In the genomic region with DNA sequence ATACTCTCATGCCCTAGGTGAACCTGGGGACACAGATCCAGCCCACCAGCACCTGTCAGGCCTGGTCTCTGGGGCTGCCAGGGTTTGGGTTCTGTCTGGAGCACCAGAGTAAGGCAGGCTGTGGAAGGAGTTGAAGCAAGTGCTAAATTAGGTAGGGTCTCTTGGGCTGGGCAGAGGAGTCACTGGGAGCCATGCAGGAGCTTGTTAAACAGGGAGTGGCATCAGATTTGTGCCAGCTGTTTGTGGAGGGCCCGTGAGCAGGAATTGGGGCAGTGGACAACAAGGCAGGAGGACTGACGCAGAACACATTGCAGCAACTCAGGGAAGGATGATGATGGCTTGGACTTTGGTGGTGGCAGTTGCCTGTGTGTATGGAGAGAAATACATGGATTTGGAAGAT, we compare ENCODE assay signal across 9 cellular contexts. TPM values are rescaled to one million over a fixed set of nuclear protein-coding genes. Genes with fewer than 3 reads are reported as not detected.
DNase-seq lines count a peak whose midpoint lies in the region; ATAC-seq and TF ChIP-seq lines count a peak whose summit lies in the region.
"Had no signal": no experiment of that assay in that cellular context is flagged by ENCODE, and none has a peak within 500 bp of the region (broad histone marks: within the 10 kb centered on the region; RNA-seq: fewer than 3 reads in every experiment).

No MANE protein-coding gene starts in this region.

- no peak overlapping the region for H3K4me3 Mint-ChIP-seq in type B pancreatic cell
- H3K4me3 Mint-ChIP-seq: CD14-positive monocyte had no signal

- in situ Hi-C loops in IMR-90 (cut with MboI; ENCODE audit: low sequenced_read_pairs), result no loop called here
- in situ Hi-C loops in mammary epithelial cell (cut with MboI; ENCODE audit: low sequenced_read_pairs in 2 of 2), result no loop called here

- ATAC-seq in IMR-90 (ENCODE audit: low read depth) (no peak), GM18870 (IDR thresholded peaks at IDR 0.05; ENCODE audit: unreplicated experiment) (no peak)
- ATAC-seq: A549 had no signal

- 0 out of 2 replicates have a peak overlapping the region, but pooled peaks have one; percentile 11 for H3K4ac ChIP-seq in IMR-90 (ENCODE audit: low read depth, low read length)

- H3K4me3 ChIP-seq in IMR-90 (ENCODE audit: insufficient read depth, low read depth, low read length) (no peak overlapping the region), mammary epithelial cell (replicated peaks in 1 of 3; ENCODE audit: insufficient read depth in 1 of 3, low read depth in 2 of 3, low read length in 3 of 3) (no peak overlapping the region), mucosa of rectum (ENCODE audit: low read length in 2 of 2) (no peak overlapping the region), vagina (no peak overlapping the region)
- H3K4me3 ChIP-seq: A549 had no signal

- TF ChIP-seq CTCF in IMR-90 (conservative IDR thresholded peaks at IDR 0.05; ENCODE audit: low read depth, low read length) (no peak), mammary epithelial cell (conservative IDR thresholded peaks at IDR 0.05 in 1 of 2, IDR thresholded peaks at IDR 0.05 in 1 of 2; ENCODE audit: extremely low read depth in 1 of 2, insufficient read depth in 1 of 2, low read depth in 1 of 2, low read length in 2 of 2) (no peak), type B pancreatic cell (conservative IDR thresholded peaks at IDR 0.05) (no peak), vagina (IDR thresholded peaks at IDR 0.05) (no peak)

- no peaks in the 10 kb centered on the region for H3K27me3 ChIP-seq in IMR-90 (ENCODE audit: control insufficient read depth, insufficient read depth, low read length)
- H3K27me3 ChIP-seq in mammary epithelial cell (ENCODE audit: insufficient read depth, low read length), result no peaks in the 10 kb centered on the region
- no peaks in the 10 kb centered on the region for H3K27me3 ChIP-seq in mucosa of rectum (ENCODE audit: control insufficient read depth in 2 of 2, insufficient read depth in 2 of 2, low read length in 2 of 2)
- no peaks in the 10 kb centered on the region for H3K27me3 ChIP-seq in vagina

- peaks cover 19% of the 10 kb centered on the region for H3K9me1 ChIP-seq in IMR-90 (ENCODE audit: insufficient read depth, low read length)

- H2BK15ac ChIP-seq in IMR-90 (ENCODE audit: low read depth, low read length), result no peak overlapping the region

- peak overlapping the region; percentile 93 for H2AK9ac ChIP-seq in IMR-90 (replicated peaks; ENCODE audit: low read depth, low read length, poor library complexity)

- TF ChIP-seq RAD21 in IMR-90 (IDR thresholded peaks at IDR 0.05; ENCODE audit: low read length), result no peak

- H3K4me1 Mint-ChIP-seq in type B pancreatic cell (ENCODE audit: unreplicated experiment), result peaks cover 21% of the 10 kb centered on the region
- H3K4me1 Mint-ChIP-seq: CD14-positive monocyte had no signal

- H2BK20ac ChIP-seq in IMR-90 (ENCODE audit: low read depth, low read length), result peak overlapping the region; percentile 50; the same call in 1 of the 2 replicates

- no peak overlapping the region for H4K5ac ChIP-seq in IMR-90 (ENCODE audit: low read depth, low read length)

- intact Hi-C loops in IMR-90 (cut with micrococcal nuclease), result no loop called here
- intact Hi-C loops in mammary epithelial cell (cut with micrococcal nuclease), result loop anchor here (1.0 to 2.0 kb wide), 2 partner anchors 20 to 37 kb away; no protein-coding TSS in a partner anchor
- intact Hi-C loops in vagina (cut with DNase I), result no loop called here

- no peak overlapping the region for H2BK120ac ChIP-seq in IMR-90 (ENCODE audit: low read depth, low read length)

- dilution Hi-C loops in IMR-90 (cut with HindIII; ENCODE audit: low sequenced_read_pairs, unreplicated experiment), result no loop called here
- dilution Hi-C loops in mammary epithelial cell (cut with HindIII; ENCODE audit: low sequenced_read_pairs), result loop anchor here (5.0 to 10.0 kb wide), 2 partner anchors 35 to 388 kb away; partner anchors contain the start of genes ATP6V0B, B4GALT2 and DPH2

- no peaks in the 10 kb centered on the region for H3K9me3 Mint-ChIP-seq in type B pancreatic cell
- H3K9me3 Mint-ChIP-seq: CD14-positive monocyte had no signal

- no peak overlapping the region for H3K23ac ChIP-seq in IMR-90 (ENCODE audit: low read depth, low read length)

- 57% methylated on average over 1 of the region's 2 CpGs; no CpG with 5 or more reads in 1 of the 2 experiments for WGBS in IMR-90 (ENCODE audit: extremely low coverage in 2 of 2, insufficient read length in 1 of 2), 2 experiments
- WGBS in mammary epithelial cell (ENCODE audit: low coverage, missing lambda C conversion rate), result 50% methylated on average over 2 of the region's 2 CpGs

- BruUV-seq in IMR-90 (replicated peaks; lab: Mats Ljungman, UMichigan), result no TSS peak
- BruUV-seq in mammary epithelial cell (replicated peaks; lab: Mats Ljungman, UMichigan), result no TSS peak

- H3K27me3 Mint-ChIP-seq in type B pancreatic cell, result no peaks in the 10 kb centered on the region

- H4K8ac ChIP-seq in IMR-90 (ENCODE audit: low read depth in 2 of 2, low read length in 2 of 2), result peak overlapping the region in 1 of 2 experiments; percentile 24; a peak in 2 of 4 replicates

- peaks cover 7% of the 10 kb centered on the region for H3K79me2 ChIP-seq in mammary epithelial cell (ENCODE audit: insufficient read depth, low read length)

- H3K4me2 ChIP-seq in IMR-90 (ENCODE audit: low read depth, low read length), result no peak overlapping the region
- H3K4me2 ChIP-seq in mammary epithelial cell (ENCODE audit: insufficient read depth, low read depth, low read length), result peak overlapping the region; percentile 19
- H3K4me2 ChIP-seq: A549 had no signal

- POLR2A ChIA-PET in IMR-90 (lab: Charles Lee; ENCODE audit: unreplicated experiment), result no interaction called here

- H2BK5ac ChIP-seq in IMR-90 (ENCODE audit: low read depth, low read length, poor library complexity, severe bottlenecking), result no peak overlapping the region

- peaks cover 12 to 48% of the 10 kb centered on the region in 2 experiments for H3K79me1 ChIP-seq in IMR-90 (ENCODE audit: low read depth in 1 of 2, low read length in 2 of 2)

- H4K20me1 ChIP-seq in IMR-90 (ENCODE audit: insufficient read depth, low read length), result 0 out of 2 replicates have a peak, but pooled peaks cover 4% of the 10 kb centered on the region
- no peaks in the 10 kb centered on the region for H4K20me1 ChIP-seq in mammary epithelial cell (ENCODE audit: insufficient read depth, low read length)

- peak overlapping the region; percentile 85 for H3K27ac Mint-ChIP-seq in type B pancreatic cell

- no peak overlapping the region for H3K14ac ChIP-seq in IMR-90 (replicated peaks; ENCODE audit: low read depth, low read length)

- H3K9me3 ChIP-seq in IMR-90 (ENCODE audit: control insufficient read depth, insufficient read depth, low read length), result no peaks in the 10 kb centered on the region
- no peaks in the 10 kb centered on the region for H3K9me3 ChIP-seq in mammary epithelial cell (replicated peaks; ENCODE audit: insufficient read depth, low read length)
- no peaks in the 10 kb centered on the region for H3K9me3 ChIP-seq in mucosa of rectum (ENCODE audit: control insufficient read depth in 2 of 2, low read length in 2 of 2)
- no peaks in the 10 kb centered on the region for H3K9me3 ChIP-seq in vagina
- H3K9me3 ChIP-seq: A549 had no signal

- no peak overlapping the region for H2AFZ ChIP-seq in IMR-90 (replicated peaks; ENCODE audit: low read length, poor library complexity)
- no peak overlapping the region for H2AFZ ChIP-seq in mammary epithelial cell (ENCODE audit: low read depth, low read length)

- no peak overlapping the region for H4K91ac ChIP-seq in IMR-90 (ENCODE audit: insufficient read depth, low read depth, low read length)

- no peak overlapping the region; the same call in 1 of the 2 replicates for H3K18ac ChIP-seq in IMR-90 (ENCODE audit: low read depth, low read length)

- peak overlapping the region; percentile 32; the same call in 1 of the 2 replicates for H2AK5ac ChIP-seq in IMR-90 (ENCODE audit: low read depth, low read length)

- no peak overlapping the region for H3K56ac ChIP-seq in IMR-90 (ENCODE audit: extremely low read depth, insufficient read depth, low read length)

- peaks cover 12% of the 10 kb centered on the region for H3K4me1 ChIP-seq in IMR-90 (ENCODE audit: control insufficient read depth, insufficient read depth, low read length)
- H3K4me1 ChIP-seq in mammary epithelial cell (ENCODE audit: insufficient read depth, low read length), result peaks cover 43% of the 10 kb centered on the region
- peaks cover 12 to 36% of the 10 kb centered on the region in 2 donors for H3K4me1 ChIP-seq in mucosa of rectum (ENCODE audit: control insufficient read depth in 2 of 2, insufficient read depth in 2 of 2, low read length in 2 of 2)
- H3K4me1 ChIP-seq in vagina, result peaks cover 17% of the 10 kb centered on the region

- H3K27ac ChIP-seq in IMR-90 (ENCODE audit: insufficient read depth, low read length), result no peak overlapping the region
- H3K27ac ChIP-seq in mammary epithelial cell (ENCODE audit: insufficient read depth, low read depth, low read length), result no peak overlapping the region
- peak overlapping the region; percentile 65 to 76 for H3K27ac ChIP-seq in mucosa of rectum (ENCODE audit: low read depth in 2 of 2, low read length in 2 of 2)
- H3K27ac ChIP-seq in vagina, result no peak overlapping the region
- H3K27ac ChIP-seq: A549 had no signal

- H3K9ac ChIP-seq in IMR-90 (ENCODE audit: low read depth, low read length) (no peak overlapping the region), mammary epithelial cell (ENCODE audit: insufficient read depth, low read length) (no peak overlapping the region), mucosa of rectum (ENCODE audit: low read depth in 1 of 2, low read length in 2 of 2) (no peak overlapping the region)

- TF ChIP-seq POLR2A in IMR-90 (IDR thresholded peaks at IDR 0.05; ENCODE audit: low read depth, low read length) (no peak), vagina (IDR thresholded peaks at IDR 0.05) (no peak)

- peaks cover 12% of the 10 kb centered on the region for H3K36me3 Mint-ChIP-seq in type B pancreatic cell
- H3K36me3 Mint-ChIP-seq: CD14-positive monocyte had no signal

- CTCF ChIA-PET in IMR-90 (lab: Yijun Ruan, JAX) (no interaction called here), mammary epithelial cell (lab: Charles Lee; ENCODE audit: low non-redundant PET) (no interaction called here)

- DNase-seq in IMR-90 (no peak), mammary epithelial cell (no peak), type B pancreatic cell (ENCODE audit: extremely low spot score, unreplicated experiment) (no peak), HUDEP-2 (lab: John Stamatoyannopoulos, UW; ENCODE audit: unreplicated experiment in 76 of 76) (no peak), vagina (ENCODE audit: extremely low spot score in 2 of 2) (no peak)

- H3K36me3 ChIP-seq in IMR-90 (ENCODE audit: control insufficient read depth, insufficient read depth, low read length) (peaks cover 21% of the 10 kb centered on the region), mammary epithelial cell (ENCODE audit: insufficient read depth, low read length) (peaks cover 2% of the 10 kb centered on the region), mucosa of rectum (ENCODE audit: control insufficient read depth in 2 of 2, insufficient read depth in 2 of 2, low read length in 2 of 2) (peaks cover 31 to 37% of the 10 kb centered on the region in 2 donors), vagina (peaks cover 0 to 31% of the 10 kb centered on the region in 2 donors)

RNA-seq across cellular contexts. Expression of gene PTPRF, which starts 56.3 kb away (rescaled TPM):
- total RNA-seq in IMR-90 (2012; rRNA removed) (25.8 and 27.8 TPM in 2 replicates), mammary epithelial cell (100 to 1,000 TPM; 152 to 200 TPM), type B pancreatic cell (ENCODE audit: low replicate concordance) (260 and 507 TPM in 2 replicates), vagina (139 TPM)
- polyA plus RNA-seq in IMR-90 (2012; rRNA removed) (92.3 and 103 TPM in 2 replicates), mammary epithelial cell (131 TPM)
- 46.4 and 102 TPM in 2 replicates for polyA plus RNA-seq in IMR-90 (2012; cell fraction: cytosol; rRNA removed)
- polyA plus RNA-seq in IMR-90 (2012; cell fraction: nucleus; rRNA removed; ENCODE audit: low replicate concordance), result 122 and 210 TPM in 2 replicates
- 442 TPM for polyA minus RNA-seq in mammary epithelial cell
- polyA plus RNA-seq: CD14-positive monocyte had no signal

Comparison
In these comparisons a context has a peak if more than half of its experiments do, and no peak if none do; other contexts are left out.
1. H3K27ac ChIP-seq: peak in mucosa of rectum (2 of 2); none in IMR-90 (single experiment), mammary epithelial cell (single experiment) and vagina (single experiment).